Comparison of ENCODE assay signal across 8 cellular contexts in genomic region chr7:87151701-87152111, GRCh38. TPM values are rescaled to one million over a fixed set of nuclear protein-coding genes. Genes with fewer than 3 reads are reported as not detected.
DNase-seq lines count a peak whose midpoint lies in the region; ATAC-seq and TF ChIP-seq lines count a peak whose summit lies in the region.

No MANE protein-coding gene starts in this region.

- H3K9me3 ChIP-seq in CD4-positive, CD25-positive, alpha-beta regulatory T cell (ENCODE audit: control insufficient read depth in 2 of 2, low read length in 2 of 2), result no peaks in the 10 kb centered on the region
- no peaks in the 10 kb centered on the region for H3K9me3 ChIP-seq in ascending aorta
- H3K9me3 ChIP-seq in lower lobe of right lung, result no peaks in the 10 kb centered on the region
- H3K9me3 ChIP-seq in uterus, result no peaks in the 10 kb centered on the region

- H3K4me3 Mint-ChIP-seq in CD4-positive, CD25-positive, alpha-beta regulatory T cell, result peak overlapping the region; percentile 96 to 98 (median 98)

- H3K27ac ChIP-seq in CD4-positive, CD25-positive, alpha-beta regulatory T cell (ENCODE audit: insufficient read depth, low read length, poor library complexity, severe bottlenecking), result peak overlapping the region; percentile 94
- H3K27ac ChIP-seq in ascending aorta, result peak overlapping the region; percentile 96 to 99
- H3K27ac ChIP-seq in lower lobe of right lung, result peak overlapping the region; percentile 97
- H3K27ac ChIP-seq in uterus, result peak overlapping the region; percentile 96 to 98

- H3K27me3 ChIP-seq in CD4-positive, CD25-positive, alpha-beta regulatory T cell (ENCODE audit: control insufficient read depth, insufficient read depth, low read length), result no peaks in the 10 kb centered on the region
- H3K27me3 ChIP-seq in ascending aorta, result no peaks in the 10 kb centered on the region
- H3K27me3 ChIP-seq in lower lobe of right lung (ENCODE audit: low read depth), result no peaks in the 10 kb centered on the region
- H3K27me3 ChIP-seq in uterus, result no peaks in the 10 kb centered on the region

- no peaks in the 10 kb centered on the region for H3K36me3 ChIP-seq in CD4-positive, CD25-positive, alpha-beta regulatory T cell (ENCODE audit: control insufficient read depth, insufficient read depth, low read length)
- H3K36me3 ChIP-seq in ascending aorta (no peaks in the 10 kb centered on the region), lower lobe of right lung (no peaks in the 10 kb centered on the region), uterus (no peaks in the 10 kb centered on the region)

- no peak for DNase-seq in CD4-positive, CD25-positive, alpha-beta regulatory T cell
- DNase-seq in ascending aorta (ENCODE audit: low spot score in 2 of 2) (no peak), lower lobe of right lung (no peak), uterus (no peak)
- no peak for DNase-seq in stimulated activated CD4-positive, alpha-beta T cell treated with anti-CD3 and anti-CD28 coated beads, Interleukin-4, amount 100 ng/mL, for 4 hours
- no peak for DNase-seq in activated CD4-positive, alpha-beta T cell treated with anti-CD3 and anti-CD28 coated beads, Interleukin-2, amount 50 U/mL, for 48 hours

- H3K4me1 Mint-ChIP-seq in CD4-positive, CD25-positive, alpha-beta regulatory T cell, result peaks cover 26 to 48% (median 37%) of the 10 kb centered on the region in 4 donors

- no peaks in the 10 kb centered on the region for H3K27me3 Mint-ChIP-seq in CD4-positive, CD25-positive, alpha-beta regulatory T cell

- TF ChIP-seq CTCF in ascending aorta (IDR thresholded peaks at IDR 0.05), result no peak
- no peak for TF ChIP-seq CTCF in lower lobe of right lung (IDR thresholded peaks at IDR 0.05)
- TF ChIP-seq CTCF in uterus (IDR thresholded peaks at IDR 0.05), result no peak

- no peaks in the 10 kb centered on the region for H3K9me3 Mint-ChIP-seq in CD4-positive, CD25-positive, alpha-beta regulatory T cell

- peak; percentile 9 to 24 for ATAC-seq in CD4-positive, CD25-positive, alpha-beta regulatory T cell (ENCODE audit: low read depth in 2 of 2)
- ATAC-seq in GM19455 (IDR thresholded peaks at IDR 0.05; ENCODE audit: unreplicated experiment) (peak; percentile 30), HG03520 (IDR thresholded peaks at IDR 0.05; ENCODE audit: unreplicated experiment) (peak; percentile 3), lower lobe of right lung (no peak)

- peaks cover 8% of the 10 kb centered on the region for H3K36me3 Mint-ChIP-seq in CD4-positive, CD25-positive, alpha-beta regulatory T cell

- H3K27ac Mint-ChIP-seq in CD4-positive, CD25-positive, alpha-beta regulatory T cell, result peak overlapping the region; percentile 98 to 99 (median 98)

- H3K4me3 ChIP-seq in CD4-positive, CD25-positive, alpha-beta regulatory T cell (ENCODE audit: low read depth, low read length), result peak overlapping the region; percentile 93
- peak overlapping the region; percentile 81 to 88 for H3K4me3 ChIP-seq in ascending aorta
- H3K4me3 ChIP-seq in lower lobe of right lung, result peak overlapping the region; percentile 70
- peak overlapping the region; percentile 65 to 96 for H3K4me3 ChIP-seq in uterus

- peaks cover 43% of the 10 kb centered on the region for H3K4me1 ChIP-seq in CD4-positive, CD25-positive, alpha-beta regulatory T cell (ENCODE audit: control insufficient read depth, insufficient read depth, low read length, poor library complexity, severe bottlenecking)
- peaks cover 3 to 17% of the 10 kb centered on the region in 2 donors for H3K4me1 ChIP-seq in ascending aorta
- peaks cover 40% of the 10 kb centered on the region for H3K4me1 ChIP-seq in lower lobe of right lung
- peaks cover 0 to 14% of the 10 kb centered on the region in 2 donors for H3K4me1 ChIP-seq in uterus

- no peak for TF ChIP-seq POLR2A in uterus (IDR thresholded peaks at IDR 0.05)

- intact Hi-C loops in ascending aorta (cut with DNase I) (loop anchor here (1.0 to 10.0 kb wide), 10 partner anchors 69 to 1063 kb away; partner anchors contain the start of genes CROT, DBF4, ELAPOR2 and RUNDC3B), lower lobe of right lung (cut with DNase I) (no loop called here), uterus (cut with DNase I; ENCODE audit: low total_unique reads) (no loop called here)

RNA-seq across cellular contexts. Expression of gene DMTF1, which starts 0.5 kb away (rescaled TPM):
- 167 TPM for total RNA-seq in CD4-positive, CD25-positive, alpha-beta regulatory T cell
- polyA plus RNA-seq in CD4-positive, CD25-positive, alpha-beta regulatory T cell, result 10 to 100 TPM; 27.9 to 34.6 (median 31.7) TPM
- 23.1 TPM for total RNA-seq in ascending aorta
- 81.7 TPM for total RNA-seq in lower lobe of right lung
- 100 to 1,000 TPM in 3 of 4 donors, 10 to 100 TPM in 1; 36.2 to 193 (median 138) TPM for total RNA-seq in uterus

Comparison
In these comparisons a context has a peak if more than half of its experiments do, and no peak if none do; other contexts are left out.
1. ATAC-seq: peak in CD4-positive, CD25-positive, alpha-beta regulatory T cell (2 of 2), GM19455 (single experiment) and HG03520 (single experiment); none in lower lobe of right lung (0 of 2).
2. Peak in every context shown above with its lines, with median percentiles within 50 percentile points of each other: H3K27ac ChIP-seq and H3K4me3 ChIP-seq.